Comparison of ENCODE assay signal across 29 cellular contexts in the genomic region with DNA sequence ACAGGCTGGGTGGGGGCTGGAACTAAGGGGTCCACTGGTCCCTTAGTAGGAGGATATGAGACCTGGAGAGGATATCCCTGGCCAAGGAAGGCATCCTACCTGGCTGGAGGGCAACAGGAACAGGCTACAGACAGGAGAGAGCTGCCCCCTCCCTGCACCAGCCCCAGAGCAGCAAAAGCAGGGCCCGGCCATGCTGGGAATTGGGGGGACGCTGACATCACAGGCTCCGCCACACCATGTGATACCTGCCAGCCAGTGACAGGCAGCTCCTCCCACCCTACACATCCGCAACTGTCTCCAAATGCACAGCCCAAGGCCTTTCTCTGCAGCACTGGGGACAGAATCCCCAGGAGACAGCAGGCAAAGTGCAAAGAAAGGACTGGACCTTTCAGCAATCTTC.
"Had no signal": no experiment of that assay in that cellular context is flagged by ENCODE, and none has a peak within 500 bp of the region (broad histone marks: within the 10 kb centered on the region; RNA-seq: fewer than 3 reads in every experiment).

No MANE protein-coding gene starts in this region.

- H3K27ac ChIP-seq: ascending aorta, coronary artery, dorsolateral prefrontal cortex, esophagus muscularis mucosa, foreskin keratinocyte, gastrocnemius medialis, heart right ventricle, hepatocyte had no signal

- H2AFZ ChIP-seq: hepatocyte had no signal

- H3K4me1 Mint-ChIP-seq: activated CD4-positive, alpha-beta memory T cell treated with anti-CD3 and anti-CD28 coated beads, Interleukin-2, amount 10 ng/mL, durations not matched to agents 7 days and 5 days; activated CD4-positive, alpha-beta T cell treated with anti-CD3 and anti-CD28 coated beads, Interleukin-2, amount 10 ng/mL, durations not matched to agents 7 days and 5 days; activated naive CD4-positive, alpha-beta T cell treated with anti-CD3 and anti-CD28 coated beads, Interleukin-2, amount 10 ng/mL, durations not matched to agents 7 days and 5 days; activated naive CD8-positive, alpha-beta T cell treated with anti-CD3 and anti-CD28 coated beads, Interleukin-2, amount 10 ng/mL, durations not matched to agents 7 days and 5 days; central memory CD8-positive, alpha-beta T cell; T-helper 17 cell had no signal

- H3K4me1 ChIP-seq: ascending aorta, esophagus muscularis mucosa, foreskin keratinocyte, gastrocnemius medialis had no signal

- DNase-seq: activated CD4-positive, alpha-beta memory T cell treated with anti-CD3 and anti-CD28 coated beads, Interleukin-2, amount 10 ng/mL, durations not matched to agents 7 days and 5 days; activated CD4-positive, alpha-beta T cell treated with anti-CD3 and anti-CD28 coated beads for 1 hour; activated CD4-positive, alpha-beta T cell treated with anti-CD3 and anti-CD28 coated beads for 4 hours; activated CD4-positive, alpha-beta T cell treated with anti-CD3 and anti-CD28 coated beads, Interleukin-2, amount 10 ng/mL, durations not matched to agents 7 days and 5 days; activated CD4-positive, alpha-beta T cell treated with anti-CD3 and anti-CD28 coated beads, Interleukin-2, amount 50 U/mL, for 4 hours; activated CD8-positive, alpha-beta memory T cell treated with anti-CD3 and anti-CD28 coated beads, Interleukin-2, amount 50 U/mL, for 48 hours; activated gamma-delta T cell; activated naive CD4-positive, alpha-beta T cell; activated naive CD4-positive, alpha-beta T cell treated with anti-CD3 and anti-CD28 coated beads, Interleukin-2, amount 10 ng/mL, durations not matched to agents 7 days and 5 days; activated naive CD8-positive, alpha-beta T cell treated with anti-CD3 and anti-CD28 coated beads, Interleukin-2, amount 10 ng/mL, durations not matched to agents 7 days and 5 days; activated T-cell treated with anti-CD3 and anti-CD28 coated beads for 4 hours; activated T-cell treated with anti-CD3 and anti-CD28 coated beads, Interleukin-2, amount 50 U/mL, for 24 hours; activated T-cell treated with anti-CD3 and anti-CD28 coated beads, Interleukin-2, amount 50 U/mL, for 72 hours; dorsolateral prefrontal cortex; effector memory CD4-positive, alpha-beta T cell; foreskin keratinocyte; gastrocnemius medialis; heart right ventricle; T-helper 17 cell; T1000 had no signal

- H3K27me3 Mint-ChIP-seq: activated CD4-positive, alpha-beta memory T cell treated with anti-CD3 and anti-CD28 coated beads, Interleukin-2, amount 10 ng/mL, durations not matched to agents 7 days and 5 days; activated CD4-positive, alpha-beta T cell treated with anti-CD3 and anti-CD28 coated beads, Interleukin-2, amount 10 ng/mL, durations not matched to agents 7 days and 5 days; activated naive CD4-positive, alpha-beta T cell treated with anti-CD3 and anti-CD28 coated beads, Interleukin-2, amount 10 ng/mL, durations not matched to agents 7 days and 5 days; activated naive CD8-positive, alpha-beta T cell treated with anti-CD3 and anti-CD28 coated beads, Interleukin-2, amount 10 ng/mL, durations not matched to agents 7 days and 5 days; activated T-cell treated with anti-CD3 and anti-CD28 coated beads, Interleukin-2, amount 50 U/mL, for 24 hours; dendritic cell treated with granulocyte-macrophage colony-stimulating factor and Interleukin-4, amounts not matched to agents 40 ng/mL and 50 ng/mL, for 4 days had no signal

- ATAC-seq: activated naive CD4-positive, alpha-beta T cell treated with anti-CD3 and anti-CD28 coated beads, Interleukin-2, amount 50 U/mL, for 72 hours; activated T-cell treated with anti-CD3 and anti-CD28 coated beads, Interleukin-2, amount 50 U/mL, for 72 hours; foreskin keratinocyte; gastrocnemius medialis; T-helper 17 cell had no signal

- H3K36me3 ChIP-seq: ascending aorta, gastrocnemius medialis had no signal

- H3K27me3 ChIP-seq: ascending aorta, foreskin keratinocyte, gastrocnemius medialis, heart right ventricle, hepatocyte had no signal

- H3K9me3 Mint-ChIP-seq: activated CD4-positive, alpha-beta memory T cell treated with anti-CD3 and anti-CD28 coated beads, Interleukin-2, amount 10 ng/mL, durations not matched to agents 7 days and 5 days; activated CD4-positive, alpha-beta T cell treated with anti-CD3 and anti-CD28 coated beads, Interleukin-2, amount 10 ng/mL, durations not matched to agents 7 days and 5 days; activated naive CD4-positive, alpha-beta T cell treated with anti-CD3 and anti-CD28 coated beads, Interleukin-2, amount 10 ng/mL, durations not matched to agents 7 days and 5 days; activated naive CD4-positive, alpha-beta T cell treated with anti-CD3 and anti-CD28 coated beads, Interleukin-2, amount 50 U/mL, for 72 hours; activated naive CD8-positive, alpha-beta T cell treated with anti-CD3 and anti-CD28 coated beads, Interleukin-2, amount 10 ng/mL, durations not matched to agents 7 days and 5 days; activated T-cell treated with anti-CD3 and anti-CD28 coated beads, Interleukin-2, amount 50 U/mL, for 24 hours; activated T-cell treated with anti-CD3 and anti-CD28 coated beads, Interleukin-2, amount 50 U/mL, for 72 hours; central memory CD8-positive, alpha-beta T cell; T-helper 2 cell treated with Interferon-gamma antibody and Interleukin-4, amounts not matched to agents 5 μg/mL and 100 μg/mL, for 36 hours had no signal

- H3K4me3 Mint-ChIP-seq: activated CD4-positive, alpha-beta memory T cell treated with anti-CD3 and anti-CD28 coated beads, Interleukin-2, amount 10 ng/mL, durations not matched to agents 7 days and 5 days; activated CD4-positive, alpha-beta T cell treated with anti-CD3 and anti-CD28 coated beads, Interleukin-2, amount 10 ng/mL, durations not matched to agents 7 days and 5 days; activated naive CD4-positive, alpha-beta T cell treated with anti-CD3 and anti-CD28 coated beads, Interleukin-2, amount 10 ng/mL, durations not matched to agents 7 days and 5 days; activated naive CD8-positive, alpha-beta T cell treated with anti-CD3 and anti-CD28 coated beads, Interleukin-2, amount 10 ng/mL, durations not matched to agents 7 days and 5 days; activated T-cell treated with anti-CD3 and anti-CD28 coated beads, Interleukin-2, amount 50 U/mL, for 24 hours; activated T-cell treated with anti-CD3 and anti-CD28 coated beads, Interleukin-2, amount 50 U/mL, for 72 hours; brain; central memory CD8-positive, alpha-beta T cell; dendritic cell treated with granulocyte-macrophage colony-stimulating factor and Interleukin-4, amounts not matched to agents 40 ng/mL and 50 ng/mL, for 4 days; T-helper 17 cell; T-helper 2 cell treated with Interferon-gamma antibody and Interleukin-4, amounts not matched to agents 5 μg/mL and 100 μg/mL, for 36 hours had no signal

- H3K4me3 ChIP-seq: ascending aorta, coronary artery, dorsolateral prefrontal cortex, esophagus muscularis mucosa, gastrocnemius medialis, heart right ventricle, hepatocyte had no signal

- H3K9me3 ChIP-seq: ascending aorta, esophagus muscularis mucosa, gastrocnemius medialis, heart right ventricle had no signal

- H3K27ac Mint-ChIP-seq: activated CD4-positive, alpha-beta memory T cell treated with anti-CD3 and anti-CD28 coated beads, Interleukin-2, amount 10 ng/mL, durations not matched to agents 7 days and 5 days; activated CD4-positive, alpha-beta T cell treated with anti-CD3 and anti-CD28 coated beads, Interleukin-2, amount 10 ng/mL, durations not matched to agents 7 days and 5 days; activated naive CD4-positive, alpha-beta T cell treated with anti-CD3 and anti-CD28 coated beads, Interleukin-2, amount 10 ng/mL, durations not matched to agents 7 days and 5 days; activated naive CD4-positive, alpha-beta T cell treated with anti-CD3 and anti-CD28 coated beads, Interleukin-2, amount 50 U/mL, for 72 hours; activated naive CD8-positive, alpha-beta T cell treated with anti-CD3 and anti-CD28 coated beads, Interleukin-2, amount 10 ng/mL, durations not matched to agents 7 days and 5 days; activated T-cell treated with anti-CD3 and anti-CD28 coated beads, Interleukin-2, amount 50 U/mL, for 24 hours; activated T-cell treated with anti-CD3 and anti-CD28 coated beads, Interleukin-2, amount 50 U/mL, for 72 hours; dendritic cell treated with granulocyte-macrophage colony-stimulating factor and Interleukin-4, amounts not matched to agents 40 ng/mL and 50 ng/mL, for 4 days; T-helper 17 cell; T-helper 2 cell treated with Interferon-gamma antibody and Interleukin-4, amounts not matched to agents 5 μg/mL and 100 μg/mL, for 36 hours had no signal

- H3K79me2 ChIP-seq: hepatocyte had no signal

- H3K36me3 Mint-ChIP-seq: activated naive CD4-positive, alpha-beta T cell treated with anti-CD3 and anti-CD28 coated beads, Interleukin-2, amount 10 ng/mL, durations not matched to agents 7 days and 5 days; activated naive CD4-positive, alpha-beta T cell treated with anti-CD3 and anti-CD28 coated beads, Interleukin-2, amount 50 U/mL, for 72 hours; activated naive CD8-positive, alpha-beta T cell treated with anti-CD3 and anti-CD28 coated beads, Interleukin-2, amount 10 ng/mL, durations not matched to agents 7 days and 5 days had no signal

- H3K4me2 ChIP-seq: hepatocyte had no signal
